Comparison of ENCODE assay signal across 38 cellular contexts in the genomic region with DNA sequence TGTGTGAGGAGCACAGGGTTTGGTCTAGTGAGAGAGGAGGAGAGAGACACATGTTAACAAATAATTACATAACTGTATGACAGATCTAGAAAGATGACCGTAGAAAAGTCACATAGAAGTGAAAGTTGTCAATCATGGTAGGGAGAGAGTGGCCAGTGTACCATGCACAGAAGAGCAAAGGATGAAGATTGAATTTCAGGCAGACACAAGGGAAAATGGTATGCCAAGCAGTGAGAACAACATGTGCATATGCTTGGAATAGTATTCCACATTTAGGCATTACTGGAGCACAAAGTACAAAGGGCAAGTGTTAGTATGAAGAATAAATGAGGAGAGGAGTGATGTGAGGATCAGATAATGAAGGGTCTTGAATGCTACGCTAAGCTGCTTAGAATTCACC. TPM values are rescaled to one million over a fixed set of nuclear protein-coding genes. Genes with fewer than 3 reads are reported as not detected.
"Had no signal": no experiment of that assay in that cellular context is flagged by ENCODE, and none has a peak within 500 bp of the region (broad histone marks: within the 10 kb centered on the region; RNA-seq: fewer than 3 reads in every experiment).

No MANE protein-coding gene starts in this region.

- H3K9me3 ChIP-seq: adrenal gland, body of pancreas, breast epithelium had no signal

- ATAC-seq: activated CD8-positive, alpha-beta T cell treated with anti-CD3 and anti-CD28 coated beads for 36 hours; activated naive CD4-positive, alpha-beta T cell treated with anti-CD3 and anti-CD28 coated beads, Interleukin-2, amount 50 U/mL, for 72 hours; activated T-cell treated with anti-CD3 and anti-CD28 coated beads, Interleukin-2, amount 50 U/mL, for 4 hours; activated T-cell treated with anti-CD3 and anti-CD28 coated beads, Interleukin-2, amount 50 U/mL, for 72 hours; activated T-helper 17 cell treated with anti-CD3 and anti-CD28 coated beads, Interleukin-2, amount 50 U/mL, for 72 hours; body of pancreas had no signal

- H3K36me3 ChIP-seq: adrenal gland, brain microvascular endothelial cell, breast epithelium had no signal

- H3K27me3 Mint-ChIP-seq: activated B cell treated with CpG ODN at 0.5 μM for 24 hours had no signal

- H3K27me3 ChIP-seq: adrenal gland, body of pancreas, brain microvascular endothelial cell, breast epithelium had no signal

- H3K27ac Mint-ChIP-seq: activated B cell treated with CpG ODN at 0.5 μM for 24 hours; activated CD4-positive, alpha-beta memory T cell treated with anti-CD3 and anti-CD28 coated beads for 36 hours; activated CD4-positive, alpha-beta T cell treated with anti-CD3 and anti-CD28 coated beads, Interleukin-2, amount 10 ng/mL, durations not matched to agents 24 days and 14 days; activated CD8-positive, alpha-beta T cell treated with anti-CD3 and anti-CD28 coated beads for 36 hours; activated naive CD4-positive, alpha-beta T cell treated with anti-CD3 and anti-CD28 coated beads for 36 hours; activated naive CD4-positive, alpha-beta T cell treated with anti-CD3 and anti-CD28 coated beads, Interleukin-2, amount 50 U/mL, for 72 hours; activated naive CD8-positive, alpha-beta T cell treated with anti-CD3 and anti-CD28 coated beads for 36 hours; activated T-cell treated with anti-CD3 and anti-CD28 coated beads, Interleukin-2, amount 50 U/mL, for 72 hours; activated T-helper 1 cell treated with anti-CD3 and anti-CD28 coated beads, Interleukin-12 subunit alpha, Interleukin-12 subunit beta, Interleukin-2, Interleukin-4 antibody, amounts not matched to agents 30 ng/mL and 10 ng/mL and 1 ng/mL, durations not matched to agents 14 hours and 24 hours and 36 hours; activated T-helper 17 cell treated with anti-CD3 and anti-CD28 coated beads, Interleukin-2, amount 50 U/mL, for 72 hours; T-helper 1 cell treated with Interleukin-12 subunit alpha and Interleukin-12 subunit beta and Interleukin-4 antibody, amounts not matched to agents 30 μg/mL and 1 μg/mL, for 36 hours; T-helper 2 cell treated with Interferon-gamma antibody and Interleukin-4, amounts not matched to agents 5 μg/mL and 100 μg/mL, for 36 hours had no signal

- H3K27ac ChIP-seq: adrenal gland, body of pancreas, brain microvascular endothelial cell, breast epithelium, VCaP had no signal

- H3K4me1 ChIP-seq: adrenal gland, body of pancreas, breast epithelium had no signal

- H3K36me3 Mint-ChIP-seq: activated CD4-positive, alpha-beta memory T cell treated with anti-CD3 and anti-CD28 coated beads for 36 hours; activated naive CD4-positive, alpha-beta T cell treated with anti-CD3 and anti-CD28 coated beads, Interleukin-2, amount 50 U/mL, for 72 hours; activated naive CD8-positive, alpha-beta T cell treated with anti-CD3 and anti-CD28 coated beads for 36 hours had no signal

- H3K4me1 Mint-ChIP-seq: activated B cell treated with CpG ODN at 0.5 μM for 24 hours; activated CD4-positive, alpha-beta T cell treated with anti-CD3 and anti-CD28 coated beads, Interleukin-2, amount 10 ng/mL, durations not matched to agents 24 days and 14 days; activated naive CD8-positive, alpha-beta T cell treated with anti-CD3 and anti-CD28 coated beads for 36 hours; activated T-helper 17 cell treated with anti-CD3 and anti-CD28 coated beads, Interleukin-2, amount 50 U/mL, for 72 hours had no signal

- H3K4me3 ChIP-seq: adrenal gland, body of pancreas, breast epithelium had no signal

- FAIRE-seq: astrocyte, TTC549 had no signal

- DNase-seq: activated B cell treated with CpG ODN at 0.5 μM for 24 hours; activated CD4-positive, alpha-beta memory T cell treated with anti-CD3 and anti-CD28 coated beads for 36 hours; activated CD4-positive, alpha-beta T cell treated with anti-CD3 and anti-CD28 coated beads for 4 hours; activated CD4-positive, alpha-beta T cell treated with anti-CD3 and anti-CD28 coated beads, Interleukin-2, amount 10 ng/mL, durations not matched to agents 24 days and 14 days; activated CD4-positive, alpha-beta T cell treated with anti-CD3 and anti-CD28 coated beads, Interleukin-2, amount 50 U/mL, for 1 hour; activated CD4-positive, alpha-beta T cell treated with anti-CD3 and anti-CD28 coated beads, Interleukin-2, amount 50 U/mL, for 4 hours; activated CD4-positive, CD25-positive, alpha-beta regulatory T cell treated with anti-CD3 and anti-CD28 coated beads, Interleukin-2, amount 50 U/mL, for 72 hours; activated CD8-positive, alpha-beta memory T cell treated with anti-CD3 and anti-CD28 coated beads, Interleukin-2, amount 50 U/mL, for 4 hours; activated CD8-positive, alpha-beta T cell treated with anti-CD3 and anti-CD28 coated beads for 36 hours; activated effector memory CD4-positive, alpha-beta T cell treated with anti-CD3 and anti-CD28 coated beads, Interleukin-2, amount 50 U/mL, for 16 hours; activated gamma-delta T cell treated with Interleukin-2 at 50 U/mL for 16 hours; activated naive CD4-positive, alpha-beta T cell; activated naive CD4-positive, alpha-beta T cell treated with anti-CD3 and anti-CD28 coated beads for 36 hours; activated naive CD4-positive, alpha-beta T cell treated with anti-CD3 and anti-CD28 coated beads, Interleukin-2, amount 50 U/mL, for 16 hours; activated naive CD8-positive, alpha-beta T cell treated with anti-CD3 and anti-CD28 coated beads for 36 hours; activated T-cell treated with anti-CD3 and anti-CD28 coated beads for 4 hours; activated T-cell treated with anti-CD3 and anti-CD28 coated beads, Interleukin-2, amount 50 U/mL, for 1 hour; activated T-cell treated with anti-CD3 and anti-CD28 coated beads, Interleukin-2, amount 50 U/mL, for 4 hours; activated T-cell treated with anti-CD3 and anti-CD28 coated beads, Interleukin-2, amount 50 U/mL, for 72 hours; adrenal gland; amniotic stem cell; aorta; body of pancreas; brain microvascular endothelial cell; central memory CD4-positive, alpha-beta T cell; T-helper 1 cell; T-helper 2 cell; T-helper 9 cell had no signal

- H3K4me3 Mint-ChIP-seq: activated B cell treated with CpG ODN at 0.5 μM for 24 hours; activated CD4-positive, alpha-beta memory T cell treated with anti-CD3 and anti-CD28 coated beads for 36 hours; activated CD4-positive, alpha-beta T cell treated with anti-CD3 and anti-CD28 coated beads, Interleukin-2, amount 10 ng/mL, durations not matched to agents 24 days and 14 days; activated CD8-positive, alpha-beta T cell treated with anti-CD3 and anti-CD28 coated beads for 36 hours; activated naive CD4-positive, alpha-beta T cell treated with anti-CD3 and anti-CD28 coated beads for 36 hours; activated naive CD8-positive, alpha-beta T cell treated with anti-CD3 and anti-CD28 coated beads for 36 hours; activated T-cell treated with anti-CD3 and anti-CD28 coated beads, Interleukin-2, amount 50 U/mL, for 4 hours; activated T-cell treated with anti-CD3 and anti-CD28 coated beads, Interleukin-2, amount 50 U/mL, for 72 hours; activated T-helper 1 cell treated with anti-CD3 and anti-CD28 coated beads, Interleukin-12 subunit alpha, Interleukin-12 subunit beta, Interleukin-2, Interleukin-4 antibody, amounts not matched to agents 30 ng/mL and 10 ng/mL and 1 ng/mL, durations not matched to agents 14 hours and 24 hours and 36 hours; activated T-helper 17 cell treated with anti-CD3 and anti-CD28 coated beads, Interleukin-2, amount 50 U/mL, for 72 hours; T-helper 1 cell treated with Interleukin-12 subunit alpha and Interleukin-12 subunit beta and Interleukin-4 antibody, amounts not matched to agents 30 μg/mL and 1 μg/mL, for 36 hours; T-helper 2 cell treated with Interferon-gamma antibody and Interleukin-4, amounts not matched to agents 5 μg/mL and 100 μg/mL, for 36 hours had no signal

- H3K9me3 Mint-ChIP-seq: activated B cell treated with CpG ODN at 0.5 μM for 24 hours; activated CD4-positive, alpha-beta memory T cell treated with anti-CD3 and anti-CD28 coated beads for 36 hours; activated CD4-positive, alpha-beta T cell treated with anti-CD3 and anti-CD28 coated beads, Interleukin-2, amount 10 ng/mL, durations not matched to agents 24 days and 14 days; activated CD8-positive, alpha-beta T cell treated with anti-CD3 and anti-CD28 coated beads for 36 hours; activated naive CD4-positive, alpha-beta T cell treated with anti-CD3 and anti-CD28 coated beads for 36 hours; activated naive CD4-positive, alpha-beta T cell treated with anti-CD3 and anti-CD28 coated beads, Interleukin-2, amount 50 U/mL, for 72 hours; activated naive CD8-positive, alpha-beta T cell treated with anti-CD3 and anti-CD28 coated beads for 36 hours; activated T-cell treated with anti-CD3 and anti-CD28 coated beads, Interleukin-2, amount 50 U/mL, for 4 hours; activated T-cell treated with anti-CD3 and anti-CD28 coated beads, Interleukin-2, amount 50 U/mL, for 72 hours; activated T-helper 1 cell treated with anti-CD3 and anti-CD28 coated beads, Interleukin-12 subunit alpha, Interleukin-12 subunit beta, Interleukin-2, Interleukin-4 antibody, amounts not matched to agents 30 ng/mL and 10 ng/mL and 1 ng/mL, durations not matched to agents 14 hours and 24 hours and 36 hours; activated T-helper 17 cell treated with anti-CD3 and anti-CD28 coated beads, Interleukin-2, amount 50 U/mL, for 72 hours; T-helper 1 cell treated with Interleukin-12 subunit alpha and Interleukin-12 subunit beta and Interleukin-4 antibody, amounts not matched to agents 30 μg/mL and 1 μg/mL, for 36 hours; T-helper 2 cell treated with Interferon-gamma antibody and Interleukin-4, amounts not matched to agents 5 μg/mL and 100 μg/mL, for 36 hours had no signal

RNA-seq across cellular contexts. Expression of a gene that starts 20.3 kb away (rescaled TPM):
- total RNA-seq: activated B cell treated with CpG ODN at 0.5 μM for 24 hours; activated CD4-positive, alpha-beta memory T cell treated with anti-CD3 and anti-CD28 coated beads for 36 hours; activated CD4-positive, alpha-beta T cell treated with anti-CD3 and anti-CD28 coated beads, Interleukin-2, amount 10 ng/mL, durations not matched to agents 24 days and 14 days; activated CD8-positive, alpha-beta memory T cell treated with anti-CD3 and anti-CD28 coated beads for 36 hours; activated CD8-positive, alpha-beta T cell treated with anti-CD3 and anti-CD28 coated beads for 36 hours; activated naive CD4-positive, alpha-beta T cell treated with anti-CD3 and anti-CD28 coated beads for 36 hours; activated naive CD8-positive, alpha-beta T cell treated with anti-CD3 and anti-CD28 coated beads for 36 hours; activated T-cell treated with anti-CD3 and anti-CD28 coated beads, Interleukin-2, amount 50 U/mL, for 4 hours; activated T-cell treated with anti-CD3 and anti-CD28 coated beads, Interleukin-2, amount 50 U/mL, for 72 hours; activated T-helper 1 cell treated with anti-CD3 and anti-CD28 coated beads, Interleukin-12 subunit alpha, Interleukin-12 subunit beta, Interleukin-2, Interleukin-4 antibody, amounts not matched to agents 30 ng/mL and 10 ng/mL and 1 ng/mL, durations not matched to agents 14 hours and 24 hours and 36 hours; activated T-helper 17 cell treated with anti-CD3 and anti-CD28 coated beads, Interleukin-2, amount 50 U/mL, for 72 hours; astrocyte had no signal
